8 cellular contexts compared by ENCODE assay signal in genomic region chr18:77899972-77900754, GRCh38.
DNase-seq lines count a peak whose midpoint lies in the region; ATAC-seq lines count a peak whose summit lies in the region.

No MANE protein-coding gene starts in this region.

- peak overlapping the region in 4 of 7 donors; percentile 45 to 53 (median 48) for H3K4me3 Mint-ChIP-seq in CD8-positive, alpha-beta memory T cell

- no peaks in the 10 kb centered on the region for H3K36me3 Mint-ChIP-seq in CD8-positive, alpha-beta memory T cell
- H3K36me3 Mint-ChIP-seq in activated naive CD4-positive, alpha-beta T cell treated with anti-CD3 and anti-CD28 coated beads, Interleukin-2, amount 50 U/mL, for 72 hours = no peaks in the 10 kb centered on the region

- no peak overlapping the region for H3K27ac Mint-ChIP-seq in CD8-positive, alpha-beta memory T cell
- H3K27ac Mint-ChIP-seq in activated naive CD4-positive, alpha-beta T cell treated with anti-CD3 and anti-CD28 coated beads, Interleukin-2, amount 50 U/mL, for 72 hours = no peak overlapping the region

- H3K4me3 ChIP-seq in CD8-positive, alpha-beta memory T cell (ENCODE audit: low read length) = no peak overlapping the region
- H3K4me3 ChIP-seq in skeletal muscle satellite cell (ENCODE audit: low read length) = peak overlapping the region; percentile 47

- H3K4me2 ChIP-seq in skeletal muscle satellite cell (ENCODE audit: low read length) = peak overlapping the region; percentile 62

- no peaks in the 10 kb centered on the region for H3K36me3 ChIP-seq in CD8-positive, alpha-beta memory T cell (ENCODE audit: insufficient read depth, low read length)
- no peaks in the 10 kb centered on the region for H3K36me3 ChIP-seq in skeletal muscle satellite cell (ENCODE audit: insufficient read depth, low read length)

- H3K9me3 Mint-ChIP-seq in CD8-positive, alpha-beta memory T cell = no peaks in the 10 kb centered on the region
- H3K9me3 Mint-ChIP-seq in activated naive CD4-positive, alpha-beta T cell treated with anti-CD3 and anti-CD28 coated beads, Interleukin-2, amount 50 U/mL, for 72 hours = no peaks in the 10 kb centered on the region

- H3K9me3 ChIP-seq in CD8-positive, alpha-beta memory T cell (ENCODE audit: low read length) = no peaks in the 10 kb centered on the region
- H3K9me3 ChIP-seq in skeletal muscle satellite cell (replicated peaks; ENCODE audit: low read length) = no peaks in the 10 kb centered on the region

- peaks cover 8 to 16% (median 11%) of the 10 kb centered on the region in 3 donors for H3K4me1 Mint-ChIP-seq in CD8-positive, alpha-beta memory T cell

- CTCF ChIA-PET in CD8-positive, alpha-beta memory T cell (lab: Charles Lee) = interaction anchor here (1.0 to 1.3 kb wide), 2 partner anchors 9 to 23 kb away, joined by 3 to 5 read pairs; no protein-coding TSS in a partner anchor

- POLR2A ChIA-PET in CD8-positive, alpha-beta memory T cell (lab: Charles Lee) = interaction anchor here (0.5 kb wide), 1 partner anchor 14 kb away, joined by 3 read pairs; no protein-coding TSS in a partner anchor

- ATAC-seq in GM19438 (IDR thresholded peaks at IDR 0.05; ENCODE audit: low read depth, unreplicated experiment) (peak; percentile 99), HG03460 (IDR thresholded peaks at IDR 0.05; ENCODE audit: unreplicated experiment) (peak; percentile 100)
- ATAC-seq in activated naive CD4-positive, alpha-beta T cell treated with anti-CD3 and anti-CD28 coated beads, Interleukin-2, amount 50 U/mL, for 72 hours = peak; percentile 96 to 100

- H3K4me1 ChIP-seq in CD8-positive, alpha-beta memory T cell (ENCODE audit: insufficient read depth, low read length) = no peaks in the 10 kb centered on the region
- H3K4me1 ChIP-seq in skeletal muscle satellite cell (ENCODE audit: control insufficient read depth, insufficient read depth, low read length) = no peaks in the 10 kb centered on the region

- no peaks in the 10 kb centered on the region for H3K27me3 ChIP-seq in CD8-positive, alpha-beta memory T cell (ENCODE audit: insufficient read depth, low read length, poor library complexity, severe bottlenecking)
- H3K27me3 ChIP-seq in skeletal muscle satellite cell (ENCODE audit: control insufficient read depth, insufficient read depth, low read length) = no peaks in the 10 kb centered on the region

- H3K9ac ChIP-seq in skeletal muscle satellite cell (ENCODE audit: low read depth, low read length) = no peak overlapping the region

- peak; percentile 28 to 68 (median 50) for DNase-seq in CD8-positive, alpha-beta memory T cell
- DNase-seq in SK-N-DZ (ENCODE audit: low spot score) (peak; percentile 5), hippocampal formation (lab: John Stamatoyannopoulos, UW) (peak; percentile 4 to 24), NCI-H526 treated with DMSO at 0.1 percent for 48 hours (lab: John Stamatoyannopoulos, UW) (no peak)
- peak; percentile 65 to 70 for DNase-seq in activated naive CD4-positive, alpha-beta T cell treated with anti-CD3 and anti-CD28 coated beads, Interleukin-2, amount 50 U/mL, for 72 hours (ENCODE audit: low spot score in 2 of 2)

- H3K27ac ChIP-seq in CD8-positive, alpha-beta memory T cell (ENCODE audit: low read depth, low read length) = no peak overlapping the region

- H3K27me3 Mint-ChIP-seq in CD8-positive, alpha-beta memory T cell = peaks cover 4 to 28% of the 10 kb centered on the region in 2 donors
